Comparison of ENCODE assay signal across 8 cellular contexts in the genomic region with DNA sequence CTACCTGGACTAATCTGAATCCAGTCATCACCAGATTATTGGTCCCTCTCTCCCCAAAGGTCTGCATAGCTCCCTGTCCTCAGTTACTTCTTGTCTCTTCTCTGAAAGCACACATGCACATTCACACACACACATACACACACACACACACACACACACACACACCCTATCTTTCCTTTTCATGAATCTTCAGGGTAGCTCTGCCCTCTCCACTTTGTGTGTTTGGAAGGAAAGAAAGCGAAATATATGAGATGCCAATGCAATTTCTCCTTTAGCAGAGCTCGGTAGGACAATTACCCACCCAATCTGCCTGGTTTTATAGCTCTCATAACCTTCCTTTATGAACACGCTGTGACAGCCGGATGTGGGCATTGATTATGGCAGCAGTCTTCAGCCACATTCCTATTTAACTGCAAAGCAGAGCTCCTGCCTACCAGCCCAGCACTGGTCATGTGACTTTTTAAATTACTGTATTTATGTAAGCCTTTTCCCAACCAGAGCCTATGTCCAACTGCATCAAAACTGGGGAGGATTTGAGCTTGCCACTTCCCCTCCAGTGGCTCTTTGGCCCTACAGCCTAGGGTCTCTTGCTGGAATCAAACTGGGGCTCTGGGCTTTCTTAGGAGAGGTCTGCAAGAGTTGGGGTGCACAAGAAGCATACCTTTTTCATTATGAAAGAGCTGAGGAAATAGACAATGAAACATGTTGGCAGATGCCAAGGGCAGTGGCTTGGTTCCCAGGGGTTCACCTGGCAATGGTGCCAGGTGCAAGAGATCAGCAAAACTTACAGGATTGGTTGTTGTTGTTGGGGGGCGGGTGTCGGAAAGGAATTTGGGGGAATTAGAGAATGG. TPM values are rescaled to one million over a fixed set of nuclear protein-coding genes. Genes with fewer than 3 reads are reported as not detected.
DNase-seq lines count a peak whose midpoint lies in the region; ATAC-seq and TF ChIP-seq lines count a peak whose summit lies in the region.

No MANE protein-coding gene starts in this region.

- 0 out of 2 replicates have a peak, but pooled peaks cover 7% of the 10 kb centered on the region for H4K20me1 ChIP-seq in OCI-LY3 (ENCODE audit: insufficient read depth, low read length)

- H3K27ac ChIP-seq in OCI-LY3 (ENCODE audit: low read length) (no peak overlapping the region), breast epithelium (peak overlapping the region; percentile 76 to 90)

- no peaks in the 10 kb centered on the region for H3K27me3 Mint-ChIP-seq in activated T-cell treated with anti-CD3 and anti-CD28 coated beads, Interleukin-2, amount 50 U/mL, for 24 hours

- TF ChIP-seq POLR2A in breast epithelium (IDR thresholded peaks at IDR 0.05), result no peak

- H3K9me3 ChIP-seq in OCI-LY3 (ENCODE audit: insufficient read depth, low read length), result no peaks in the 10 kb centered on the region
- no peaks in the 10 kb centered on the region for H3K9me3 ChIP-seq in breast epithelium

- intact Hi-C loops in breast epithelium (cut with DNase I; ENCODE audit: low total_unique reads), result no loop called here

- peaks cover 51% of the 10 kb centered on the region for H3K4me1 Mint-ChIP-seq in activated T-cell treated with anti-CD3 and anti-CD28 coated beads, Interleukin-2, amount 50 U/mL, for 24 hours (ENCODE audit: low read depth)

- peak overlapping the region; percentile 98 for H3K4me3 ChIP-seq in OCI-LY3 (ENCODE audit: low read length)
- peak overlapping the region in 2 of 3 donors; percentile 61 to 64 for H3K4me3 ChIP-seq in breast epithelium

- peaks cover 38% of the 10 kb centered on the region for H3K36me3 Mint-ChIP-seq in activated T-cell treated with anti-CD3 and anti-CD28 coated beads, Interleukin-2, amount 50 U/mL, for 24 hours (ENCODE audit: low read depth)

- H2AFZ ChIP-seq in OCI-LY3 (ENCODE audit: low read depth, low read length), result no peak overlapping the region

- DNase-seq in activated T-cell treated with anti-CD3 and anti-CD28 coated beads, Interleukin-2, amount 50 U/mL, for 24 hours, result no peak
- no peak for DNase-seq in activated T-cell treated with anti-CD3 and anti-CD28 coated beads, Interleukin-2, amount 50 U/mL, for 1 hour
- no peak for DNase-seq in breast epithelium (ENCODE audit: low spot score in 2 of 2)
- peak; percentile 61 for DNase-seq in mucosa of gallbladder (ENCODE audit: low spot score)

- 0 out of 2 replicates have a peak overlapping the region, but pooled peaks have one; percentile 97 for H3K9ac ChIP-seq in OCI-LY3 (ENCODE audit: low read length)

- peak overlapping the region; percentile 98 for H3K4me3 Mint-ChIP-seq in activated T-cell treated with anti-CD3 and anti-CD28 coated beads, Interleukin-2, amount 50 U/mL, for 24 hours

- TF ChIP-seq CTCF in OCI-LY3 (IDR thresholded peaks at IDR 0.05; ENCODE audit: low read depth, low read length) (no peak), breast epithelium (IDR thresholded peaks at IDR 0.05) (no peak)

- H3K9me3 Mint-ChIP-seq in activated T-cell treated with anti-CD3 and anti-CD28 coated beads, Interleukin-2, amount 50 U/mL, for 24 hours, result no peaks in the 10 kb centered on the region

- H3K27ac Mint-ChIP-seq in activated T-cell treated with anti-CD3 and anti-CD28 coated beads, Interleukin-2, amount 50 U/mL, for 24 hours, result peak overlapping the region; percentile 97

- H3K4me1 ChIP-seq in OCI-LY3 (ENCODE audit: low read length) (peaks cover 48% of the 10 kb centered on the region), breast epithelium (peaks cover 7 to 29% of the 10 kb centered on the region in 2 donors)

- peaks cover 44% of the 10 kb centered on the region for H3K79me2 ChIP-seq in OCI-LY3 (ENCODE audit: low read length)

- H3K36me3 ChIP-seq in OCI-LY3 (replicated peaks; ENCODE audit: low read depth, low read length) (peaks cover 28% of the 10 kb centered on the region), breast epithelium (no peaks in the 10 kb centered on the region)

- peak overlapping the region; percentile 78 for H3K4me2 ChIP-seq in OCI-LY3 (ENCODE audit: low read length)

- ATAC-seq in HG03439 (IDR thresholded peaks at IDR 0.05; ENCODE audit: unreplicated experiment) (no peak), GM18907 (IDR thresholded peaks at IDR 0.05; ENCODE audit: unreplicated experiment) (no peak), HG03354 (IDR thresholded peaks at IDR 0.05; ENCODE audit: poor library complexity, severe bottlenecking, unreplicated experiment) (no peak)

- H3K27me3 ChIP-seq in OCI-LY3 (ENCODE audit: low read depth, low read length) (peaks cover 11% of the 10 kb centered on the region), breast epithelium (no peaks in the 10 kb centered on the region)

RNA-seq across cellular contexts. Expression of a gene that starts 20.8 kb away (rescaled TPM):
- total RNA-seq in breast epithelium, result 100 to 1,000 TPM; 213 to 349 (median 279) TPM
- total RNA-seq in mucosa of gallbladder, result 161 TPM
